Comparison of ENCODE assay signal across 9 cellular contexts in genomic region chr11:62402226-62402625, GRCh38. TPM values are rescaled to one million over a fixed set of nuclear protein-coding genes. Genes with fewer than 3 reads are reported as not detected.
DNase-seq lines count a peak whose midpoint lies in the region; ATAC-seq and TF ChIP-seq lines count a peak whose summit lies in the region.
"Had no signal": no experiment of that assay in that cellular context is flagged by ENCODE, and none has a peak within 500 bp of the region (broad histone marks: within the 10 kb centered on the region; RNA-seq: fewer than 3 reads in every experiment).

No MANE protein-coding gene starts in this region.

- no peaks in the 10 kb centered on the region for H3K36me3 Mint-ChIP-seq in activated naive CD4-positive, alpha-beta T cell treated with anti-CD3 and anti-CD28 coated beads, Interleukin-2, amount 10 ng/mL, durations not matched to agents 7 days and 5 days
- no peaks in the 10 kb centered on the region for H3K36me3 Mint-ChIP-seq in mesothelial cell of epicardium
- no peaks in the 10 kb centered on the region for H3K36me3 Mint-ChIP-seq in stimulated activated memory B cell treated with anti-CD40 and anti-IgM and Interleukin-4, amounts not matched to agents 10 μg/mL and 1 μg/mL and 100 μg/mL, for 72 hours

- H3K27ac Mint-ChIP-seq in activated naive CD4-positive, alpha-beta T cell treated with anti-CD3 and anti-CD28 coated beads, Interleukin-2, amount 10 ng/mL, durations not matched to agents 7 days and 5 days: peak overlapping the region; percentile 81
- H3K27ac Mint-ChIP-seq in mesothelial cell of epicardium: peak overlapping the region; percentile 93
- H3K27ac Mint-ChIP-seq in stimulated activated memory B cell treated with anti-CD40 and anti-IgM and Interleukin-4, amounts not matched to agents 10 μg/mL and 1 μg/mL and 100 μg/mL, for 72 hours: peak overlapping the region; percentile 36

- CTCF ChIA-PET in activated naive CD4-positive, alpha-beta T cell treated with anti-CD3 and anti-CD28 coated beads, Interleukin-2, amount 10 ng/mL, durations not matched to agents 7 days and 5 days (lab: Charles Lee): interaction anchor here (1.0 to 4.6 kb wide), 8 partner anchors 9 to 292 kb away, joined by 3 to 30 read pairs (median 4); no protein-coding TSS in a partner anchor

- peak; percentile 62 for DNase-seq in NOMO-1 treated with dmso at 0.1 percent for 144 hours (lab: John Stamatoyannopoulos, UW; ENCODE audit: unreplicated experiment)
- peak; percentile 78 for DNase-seq in activated naive CD4-positive, alpha-beta T cell treated with anti-CD3 and anti-CD28 coated beads, Interleukin-2, amount 10 ng/mL, durations not matched to agents 7 days and 5 days
- no peak for DNase-seq in mesothelial cell of epicardium (ENCODE audit: low spot score in 2 of 2, unreplicated experiment in 2 of 2)
- no peak for DNase-seq in NCI-H2227 treated with DMSO at 0.1 percent for 48 hours (lab: John Stamatoyannopoulos, UW)
- DNase-seq in SK-N-DZ (ENCODE audit: low spot score): no peak
- DNase-seq in NCI-H146 treated with DMSO at 0.1 percent for 48 hours (lab: John Stamatoyannopoulos, UW; ENCODE audit: unreplicated experiment): no peak

- H3K27me3 Mint-ChIP-seq in activated naive CD4-positive, alpha-beta T cell treated with anti-CD3 and anti-CD28 coated beads, Interleukin-2, amount 10 ng/mL, durations not matched to agents 7 days and 5 days: peaks cover 21% of the 10 kb centered on the region
- H3K27me3 Mint-ChIP-seq in mesothelial cell of epicardium (ENCODE audit: low read depth): no peaks in the 10 kb centered on the region
- peaks cover 36% of the 10 kb centered on the region for H3K27me3 Mint-ChIP-seq in stimulated activated memory B cell treated with anti-CD40 and anti-IgM and Interleukin-4, amounts not matched to agents 10 μg/mL and 1 μg/mL and 100 μg/mL, for 72 hours

- no peak for TF ChIP-seq CTCF in mesothelial cell of epicardium (IDR thresholded peaks at IDR 0.05; ENCODE audit: unreplicated experiment)

- H3K4me3 Mint-ChIP-seq in activated naive CD4-positive, alpha-beta T cell treated with anti-CD3 and anti-CD28 coated beads, Interleukin-2, amount 10 ng/mL, durations not matched to agents 7 days and 5 days: peak overlapping the region; percentile 71
- no peak overlapping the region for H3K4me3 Mint-ChIP-seq in mesothelial cell of epicardium
- no peak overlapping the region for H3K4me3 Mint-ChIP-seq in stimulated activated memory B cell treated with anti-CD40 and anti-IgM and Interleukin-4, amounts not matched to agents 10 μg/mL and 1 μg/mL and 100 μg/mL, for 72 hours

- no peak for ATAC-seq in stimulated activated memory B cell treated with anti-CD40 and anti-IgM and Interleukin-4, amounts not matched to agents 10 μg/mL and 1 μg/mL and 100 μg/mL, for 72 hours
- ATAC-seq in HG03175 (IDR thresholded peaks at IDR 0.05; ENCODE audit: unreplicated experiment): no peak

- no peaks in the 10 kb centered on the region for H3K9me3 Mint-ChIP-seq in activated naive CD4-positive, alpha-beta T cell treated with anti-CD3 and anti-CD28 coated beads, Interleukin-2, amount 10 ng/mL, durations not matched to agents 7 days and 5 days
- no peaks in the 10 kb centered on the region for H3K9me3 Mint-ChIP-seq in mesothelial cell of epicardium
- no peaks in the 10 kb centered on the region for H3K9me3 Mint-ChIP-seq in stimulated activated memory B cell treated with anti-CD40 and anti-IgM and Interleukin-4, amounts not matched to agents 10 μg/mL and 1 μg/mL and 100 μg/mL, for 72 hours

- H3K4me1 Mint-ChIP-seq in activated naive CD4-positive, alpha-beta T cell treated with anti-CD3 and anti-CD28 coated beads, Interleukin-2, amount 10 ng/mL, durations not matched to agents 7 days and 5 days: peaks cover 56% of the 10 kb centered on the region
- H3K4me1 Mint-ChIP-seq in mesothelial cell of epicardium: peaks cover 73% of the 10 kb centered on the region
- peaks cover 10% of the 10 kb centered on the region for H3K4me1 Mint-ChIP-seq in stimulated activated memory B cell treated with anti-CD40 and anti-IgM and Interleukin-4, amounts not matched to agents 10 μg/mL and 1 μg/mL and 100 μg/mL, for 72 hours

RNA-seq across cellular contexts. Expression of gene SCGB1A1, which starts 16.6 kb away (rescaled TPM):
- not detected in 3 replicates for total RNA-seq in mesothelial cell of epicardium
- polyA plus RNA-seq in SK-N-DZ (2014; cell fraction: cytosol; rRNA removed): not detected in 2 replicates
- polyA plus RNA-seq in SK-N-DZ (2014; cell fraction: nucleus; rRNA removed): not detected in 2 replicates
- total RNA-seq: SJSA1 had no signal

Comparison
In these comparisons a context has a peak if more than half of its experiments do, and no peak if none do; other contexts are left out.
1. DNase-seq: peak in NOMO-1 treated with dmso at 0.1 percent for 144 hours (single experiment) and activated naive CD4-positive, alpha-beta T cell treated with anti-CD3 and anti-CD28 coated beads, Interleukin-2, amount 10 ng/mL, durations not matched to agents 7 days and 5 days (single experiment); none in mesothelial cell of epicardium (0 of 2), NCI-H2227 treated with DMSO at 0.1 percent for 48 hours (single experiment), SK-N-DZ (single experiment) and NCI-H146 treated with DMSO at 0.1 percent for 48 hours (single experiment).
2. H3K27ac Mint-ChIP-seq: peak in every context shown above with its lines; median percentile 93 in mesothelial cell of epicardium; 81 in activated naive CD4-positive, alpha-beta T cell treated with anti-CD3 and anti-CD28 coated beads, Interleukin-2, amount 10 ng/mL, durations not matched to agents 7 days and 5 days; 36 in stimulated activated memory B cell treated with anti-CD40 and anti-IgM and Interleukin-4, amounts not matched to agents 10 μg/mL and 1 μg/mL and 100 μg/mL, for 72 hours.